1 cellular context compared by ENCODE assay signal in the genomic region with DNA sequence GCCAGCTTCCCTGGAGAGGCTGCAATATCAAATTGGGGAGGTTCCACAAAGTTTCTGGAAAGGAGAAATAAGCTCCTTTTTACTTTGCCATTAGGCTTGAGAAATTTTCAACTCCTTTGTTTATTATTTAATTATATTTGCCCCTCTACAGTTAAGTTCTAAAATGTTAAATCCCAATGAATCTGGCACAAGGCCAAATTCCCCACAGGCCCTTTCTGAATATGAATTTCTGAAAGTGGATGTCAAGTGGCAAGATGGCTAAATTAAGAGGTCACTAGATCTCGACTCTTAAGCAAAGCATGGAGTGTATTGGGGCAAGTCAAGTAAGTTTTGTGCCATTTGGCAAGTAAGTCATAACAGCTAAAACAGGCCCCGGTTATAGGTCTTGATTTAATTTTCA.
TF ChIP-seq lines count a peak whose summit lies in the region.

No MANE protein-coding gene starts in this region.

TF ChIP-seq in K562, 482 proteins besides CTCF, POLR2A, EP300 and RAD21 (continued from another document):
- TF ChIP-seq, protein P1, sequence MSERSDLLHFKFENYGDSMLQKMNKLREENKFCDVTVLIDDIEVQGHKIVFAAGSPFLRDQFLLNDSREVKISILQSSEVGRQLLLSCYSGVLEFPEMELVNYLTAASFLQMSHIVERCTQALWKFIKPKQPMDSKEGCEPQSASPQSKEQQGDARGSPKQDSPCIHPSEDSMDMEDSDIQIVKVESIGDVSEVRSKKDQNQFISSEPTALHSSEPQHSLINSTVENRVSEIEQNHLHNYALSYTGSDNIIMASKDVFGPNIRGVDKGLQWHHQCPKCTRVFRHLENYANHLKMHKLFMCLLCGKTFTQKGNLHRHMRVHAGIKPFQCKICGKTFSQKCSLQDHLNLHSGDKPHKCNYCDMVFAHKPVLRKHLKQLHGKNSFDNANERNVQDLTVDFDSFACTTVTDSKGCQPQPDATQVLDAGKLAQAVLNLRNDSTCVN (CRISPR knock-in tag; IDR thresholded peaks at IDR 0.05) = no peak
- TF ChIP-seq NFIC (IDR thresholded peaks at IDR 0.05) (peak; percentile 97), NFIX (CRISPR knock-in tag; IDR thresholded peaks at IDR 0.05; ENCODE audit: low read depth) (peak; percentile 89), FOXJ2 (tag; IDR thresholded peaks at IDR 0.05) (no peak), NR3C1 (CRISPR knock-in tag; IDR thresholded peaks at IDR 0.05) (no peak), ZFX (CRISPR knock-in tag; IDR thresholded peaks at IDR 0.05) (no peak), RBM39 (optimal IDR thresholded peaks at IDR 0.05; ENCODE audit: low read depth, low read length) (no peak), KDM5B (IDR thresholded peaks at IDR 0.05; ENCODE audit: insufficient replicate concordance, low read depth, low read length) (no peak), ZKSCAN8 (CRISPR knock-in tag; IDR thresholded peaks at IDR 0.05) (no peak), ZNF584 (CRISPR knock-in tag; IDR thresholded peaks at IDR 0.05; ENCODE audit: low read depth) (no peak), NR1H2 (CRISPR knock-in tag; IDR thresholded peaks at IDR 0.05) (no peak), ILF3 (IDR thresholded peaks at IDR 0.05; ENCODE audit: borderline replicate concordance) (no peak), SMAD1 (IDR thresholded peaks at IDR 0.05; ENCODE audit: low read depth, low read length, partially characterized antibody) (peak; percentile 43), DPF2 (IDR thresholded peaks at IDR 0.05) (no peak)
- TF ChIP-seq, protein P2, sequence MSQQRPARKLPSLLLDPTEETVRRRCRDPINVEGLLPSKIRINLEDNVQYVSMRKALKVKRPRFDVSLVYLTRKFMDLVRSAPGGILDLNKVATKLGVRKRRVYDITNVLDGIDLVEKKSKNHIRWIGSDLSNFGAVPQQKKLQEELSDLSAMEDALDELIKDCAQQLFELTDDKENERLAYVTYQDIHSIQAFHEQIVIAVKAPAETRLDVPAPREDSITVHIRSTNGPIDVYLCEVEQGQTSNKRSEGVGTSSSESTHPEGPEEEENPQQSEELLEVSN (IDR thresholded peaks at IDR 0.05; ENCODE audit: borderline replicate concordance in 1 of 2, extremely low read depth in 1 of 2, insufficient read depth in 1 of 2, insufficient read length in 1 of 2, low read depth in 1 of 2, low read length in 1 of 2, poor library complexity in 1 of 2, severe bottlenecking in 1 of 2) = no peak
- TF ChIP-seq, protein P3, sequence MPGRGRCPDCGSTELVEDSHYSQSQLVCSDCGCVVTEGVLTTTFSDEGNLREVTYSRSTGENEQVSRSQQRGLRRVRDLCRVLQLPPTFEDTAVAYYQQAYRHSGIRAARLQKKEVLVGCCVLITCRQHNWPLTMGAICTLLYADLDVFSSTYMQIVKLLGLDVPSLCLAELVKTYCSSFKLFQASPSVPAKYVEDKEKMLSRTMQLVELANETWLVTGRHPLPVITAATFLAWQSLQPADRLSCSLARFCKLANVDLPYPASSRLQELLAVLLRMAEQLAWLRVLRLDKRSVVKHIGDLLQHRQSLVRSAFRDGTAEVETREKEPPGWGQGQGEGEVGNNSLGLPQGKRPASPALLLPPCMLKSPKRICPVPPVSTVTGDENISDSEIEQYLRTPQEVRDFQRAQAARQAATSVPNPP (IDR thresholded peaks at IDR 0.05; ENCODE audit: borderline replicate concordance, insufficient read depth, insufficient read length) = no peak
